In genomic region chr9:79616013-79616412, GRCh38 we compare ENCODE assay signal across 22 cellular contexts. TPM values are rescaled to one million over a fixed set of nuclear protein-coding genes. Genes with fewer than 3 reads are reported as not detected.
DNase-seq lines count a peak whose midpoint lies in the region; ATAC-seq and TF ChIP-seq lines count a peak whose summit lies in the region.
"Had no signal": no experiment of that assay in that cellular context is flagged by ENCODE, and none has a peak within 500 bp of the region (broad histone marks: within the 10 kb centered on the region; RNA-seq: fewer than 3 reads in every experiment).

No MANE protein-coding gene starts in this region.

- no peak overlapping the region for H3K27ac ChIP-seq in fibroblast of lung (ENCODE audit: insufficient read depth, low read length)
- H3K27ac ChIP-seq in stomach smooth muscle (ENCODE audit: low read length), result peak overlapping the region; percentile 7
- no peak overlapping the region for H3K27ac ChIP-seq in osteoblast (ENCODE audit: low read depth, low read length)
- H3K27ac ChIP-seq: brain microvascular endothelial cell, suprapubic skin, vagina had no signal

- peaks cover 0 to 2% (median 0%) of the 10 kb centered on the region in 9 donors for H3K9me3 Mint-ChIP-seq in naive thymus-derived CD8-positive, alpha-beta T cell
- H3K9me3 Mint-ChIP-seq: activated naive CD8-positive, alpha-beta T cell treated with anti-CD3 and anti-CD28 coated beads for 36 hours; activated T-helper 1 cell treated with anti-CD3 and anti-CD28 coated beads, Interleukin-12 subunit alpha, Interleukin-12 subunit beta, Interleukin-2, Interleukin-4 antibody, amounts not matched to agents 30 ng/mL and 10 ng/mL and 1 ng/mL, durations not matched to agents 14 hours and 24 hours and 36 hours; CD4-positive, alpha-beta memory T cell; dendritic cell treated with granulocyte-macrophage colony-stimulating factor and Interleukin-4, amounts not matched to agents 40 ng/mL and 50 ng/mL, for 4 days had no signal

- POLR2A ChIA-PET in naive thymus-derived CD8-positive, alpha-beta T cell (lab: Charles Lee), result interaction anchor here (0.6 kb wide), 1 partner anchor 10 kb away, joined by 3 read pairs; no protein-coding TSS in a partner anchor

- intact Hi-C loops in left ventricle myocardium superior (cut with micrococcal nuclease) (no loop called here), cardiac septum (cut with DNase I) (no loop called here)

- H3K27ac Mint-ChIP-seq in naive thymus-derived CD8-positive, alpha-beta T cell, result no peak overlapping the region
- H3K27ac Mint-ChIP-seq: activated naive CD8-positive, alpha-beta T cell treated with anti-CD3 and anti-CD28 coated beads for 36 hours; activated T-helper 1 cell treated with anti-CD3 and anti-CD28 coated beads, Interleukin-12 subunit alpha, Interleukin-12 subunit beta, Interleukin-2, Interleukin-4 antibody, amounts not matched to agents 30 ng/mL and 10 ng/mL and 1 ng/mL, durations not matched to agents 14 hours and 24 hours and 36 hours; dendritic cell treated with granulocyte-macrophage colony-stimulating factor and Interleukin-4, amounts not matched to agents 40 ng/mL and 50 ng/mL, for 4 days had no signal

- H3K27me3 Mint-ChIP-seq in naive thymus-derived CD8-positive, alpha-beta T cell, result no peaks in the 10 kb centered on the region
- H3K27me3 Mint-ChIP-seq: activated naive CD8-positive, alpha-beta T cell treated with anti-CD3 and anti-CD28 coated beads for 36 hours; CD4-positive, alpha-beta memory T cell; dendritic cell treated with granulocyte-macrophage colony-stimulating factor and Interleukin-4, amounts not matched to agents 40 ng/mL and 50 ng/mL, for 4 days had no signal

- H2AFZ ChIP-seq in fibroblast of lung (ENCODE audit: low read length) (no peak overlapping the region), osteoblast (ENCODE audit: low read length) (no peak overlapping the region)

- no peak for DNase-seq in left ventricle myocardium superior
- no peak for DNase-seq in cardiac septum (ENCODE audit: low spot score)
- DNase-seq in MV-4-11 (lab: John Stamatoyannopoulos, UW), result peak; percentile 69
- DNase-seq in fibroblast of lung (ENCODE audit: low read depth in 2 of 2), result peak; percentile 13 to 36
- DNase-seq in osteoblast (ENCODE audit: insufficient read length, low spot score, missing footprints), result no peak
- no peak for DNase-seq in naive thymus-derived CD8-positive, alpha-beta T cell
- DNase-seq in NCI-H1417 (lab: John Stamatoyannopoulos, UW), result no peak
- DNase-seq: activated CD4-positive, alpha-beta T cell treated with anti-CD3 and anti-CD28 coated beads for 1 hour; activated naive CD8-positive, alpha-beta T cell treated with anti-CD3 and anti-CD28 coated beads for 36 hours; brain microvascular endothelial cell; CD4-positive, alpha-beta memory T cell; NCI-H1092 treated with DMSO at 0.1 percent for 48 hours; NCI-H2171; NCI-H526 treated with DMSO at 0.1 percent for 48 hours; PC-3 had no signal

- H3K4me3 ChIP-seq in fibroblast of lung (replicated peaks in 1 of 4; ENCODE audit: control extremely low read depth in 1 of 4, insufficient read depth in 1 of 4, low read depth in 3 of 4, low read length in 4 of 4), result no peak overlapping the region
- H3K4me3 ChIP-seq in stomach smooth muscle (ENCODE audit: low read length in 2 of 2), result no peak overlapping the region
- H3K4me3 ChIP-seq in osteoblast (ENCODE audit: insufficient read depth, low read length), result no peak overlapping the region
- H3K4me3 ChIP-seq: K562, suprapubic skin, vagina had no signal

- no peak overlapping the region for H3K9ac ChIP-seq in fibroblast of lung (ENCODE audit: insufficient read depth, low read length)
- H3K9ac ChIP-seq in stomach smooth muscle (ENCODE audit: low read length in 2 of 2), result no peak overlapping the region

- no peaks in the 10 kb centered on the region for H3K79me2 ChIP-seq in fibroblast of lung (ENCODE audit: control insufficient read depth, insufficient read depth, low read length)
- H3K79me2 ChIP-seq in osteoblast (ENCODE audit: insufficient read depth, low read length), result peaks cover 57% of the 10 kb centered on the region

- peaks cover 0 to 28% (median 0%) of the 10 kb centered on the region in 3 donors for H3K36me3 Mint-ChIP-seq in naive thymus-derived CD8-positive, alpha-beta T cell

- peak; percentile 55 for ATAC-seq in left ventricle myocardium superior
- ATAC-seq in naive thymus-derived CD8-positive, alpha-beta T cell, result no peak
- ATAC-seq: K562, PC-3, SK-N-SH treated with all-trans-retinoic acid at 6 μM for 48 hours had no signal

- H4K20me1 ChIP-seq in fibroblast of lung (ENCODE audit: control insufficient read depth, extremely low read depth, insufficient read depth, low read length) (no peaks in the 10 kb centered on the region), osteoblast (ENCODE audit: insufficient read depth, low read length) (peaks cover 7% of the 10 kb centered on the region)

- H3K9me3 ChIP-seq in fibroblast of lung (ENCODE audit: control insufficient read depth, insufficient read depth, low read depth, low read length) (no peaks in the 10 kb centered on the region), stomach smooth muscle (ENCODE audit: control insufficient read depth in 2 of 2, low read length in 2 of 2) (no peaks in the 10 kb centered on the region), osteoblast (ENCODE audit: low read depth, low read length) (no peaks in the 10 kb centered on the region)
- H3K9me3 ChIP-seq: suprapubic skin, vagina had no signal

- H3K4me1 ChIP-seq in fibroblast of lung (ENCODE audit: control insufficient read depth, extremely low read depth, insufficient read depth, low read length) (peaks cover 9% of the 10 kb centered on the region), stomach smooth muscle (ENCODE audit: control insufficient read depth, insufficient read depth, low read length) (peaks cover 26% of the 10 kb centered on the region), osteoblast (ENCODE audit: insufficient read depth, low read length) (peaks cover 26% of the 10 kb centered on the region)

- no peaks in the 10 kb centered on the region for H3K27me3 ChIP-seq in fibroblast of lung (ENCODE audit: control insufficient read depth, insufficient read depth, low read length)
- H3K27me3 ChIP-seq in stomach smooth muscle (ENCODE audit: control insufficient read depth in 1 of 2, insufficient read depth in 2 of 2, low read length in 2 of 2), result no peaks in the 10 kb centered on the region
- H3K27me3 ChIP-seq in osteoblast (ENCODE audit: insufficient read depth, low read length), result no peaks in the 10 kb centered on the region
- H3K27me3 ChIP-seq: brain microvascular endothelial cell, suprapubic skin, vagina had no signal

- TF ChIP-seq CTCF in fibroblast of lung (conservative IDR thresholded peaks at IDR 0.05 in 1 of 2, IDR thresholded peaks at IDR 0.05 in 1 of 2; ENCODE audit: low read depth in 1 of 2, low read length in 2 of 2) (no peak), osteoblast (IDR thresholded peaks at IDR 0.05; ENCODE audit: extremely low read depth, low read depth, low read length) (no peak)

- H3K4me2 ChIP-seq in fibroblast of lung (ENCODE audit: extremely low read depth, insufficient read depth, low read length), result no peak overlapping the region
- H3K4me2 ChIP-seq in osteoblast (ENCODE audit: insufficient read depth, low read length), result no peak overlapping the region

- H3K4me1 Mint-ChIP-seq in naive thymus-derived CD8-positive, alpha-beta T cell, result peaks cover 37 to 80% (median 75%) of the 10 kb centered on the region in 4 donors

- no peak overlapping the region for H3K4me3 Mint-ChIP-seq in naive thymus-derived CD8-positive, alpha-beta T cell
- H3K4me3 Mint-ChIP-seq: activated naive CD8-positive, alpha-beta T cell treated with anti-CD3 and anti-CD28 coated beads for 36 hours; activated T-helper 1 cell treated with anti-CD3 and anti-CD28 coated beads, Interleukin-12 subunit alpha, Interleukin-12 subunit beta, Interleukin-2, Interleukin-4 antibody, amounts not matched to agents 30 ng/mL and 10 ng/mL and 1 ng/mL, durations not matched to agents 14 hours and 24 hours and 36 hours; CD4-positive, alpha-beta memory T cell; dendritic cell treated with granulocyte-macrophage colony-stimulating factor and Interleukin-4, amounts not matched to agents 40 ng/mL and 50 ng/mL, for 4 days had no signal

- H3K36me3 ChIP-seq in fibroblast of lung (ENCODE audit: control insufficient read depth, insufficient read depth, low read length) (peaks cover 2% of the 10 kb centered on the region), stomach smooth muscle (ENCODE audit: control insufficient read depth in 2 of 2, insufficient read depth in 2 of 2, low read length in 2 of 2) (no peaks in the 10 kb centered on the region), osteoblast (ENCODE audit: insufficient read depth, low read length) (no peaks in the 10 kb centered on the region)
- H3K36me3 ChIP-seq: brain microvascular endothelial cell, suprapubic skin, vagina had no signal

RNA-seq across cellular contexts. Expression of gene TLE4, which starts 44.2 kb away (rescaled TPM):
- total RNA-seq in left ventricle myocardium superior (10.7 TPM), cardiac septum (17.4 TPM), fibroblast of lung (9.8 and 13.5 TPM in 2 replicates), osteoblast (49.2 and 62.2 TPM in 2 replicates)
- polyA plus RNA-seq in fibroblast of lung, result 27.5 and 35.0 TPM in 2 replicates
- 10.8 and 16.7 TPM in 2 replicates for polyA plus RNA-seq in fibroblast of lung (2012)
- 25.5 and 43.3 TPM in 2 replicates for polyA minus RNA-seq in fibroblast of lung (ENCODE audit: low replicate concordance)
- total RNA-seq in naive thymus-derived CD8-positive, alpha-beta T cell, result 100 to 1,000 TPM; 101 to 110 TPM
- polyA plus RNA-seq in naive thymus-derived CD8-positive, alpha-beta T cell, result 10 to 100 TPM; 25.3 to 37.8 (median 35.6) TPM

Comparison
In these comparisons a context has a peak if more than half of its experiments do, and no peak if none do; other contexts are left out.
1. DNase-seq: peak in MV-4-11 (single experiment) and fibroblast of lung (2 of 2); none in left ventricle myocardium superior (single experiment), cardiac septum (single experiment), osteoblast (single experiment), naive thymus-derived CD8-positive, alpha-beta T cell (0 of 10) and NCI-H1417 (0 of 3).